Comparison of ENCODE assay signal across 8 cellular contexts in the genomic region with DNA sequence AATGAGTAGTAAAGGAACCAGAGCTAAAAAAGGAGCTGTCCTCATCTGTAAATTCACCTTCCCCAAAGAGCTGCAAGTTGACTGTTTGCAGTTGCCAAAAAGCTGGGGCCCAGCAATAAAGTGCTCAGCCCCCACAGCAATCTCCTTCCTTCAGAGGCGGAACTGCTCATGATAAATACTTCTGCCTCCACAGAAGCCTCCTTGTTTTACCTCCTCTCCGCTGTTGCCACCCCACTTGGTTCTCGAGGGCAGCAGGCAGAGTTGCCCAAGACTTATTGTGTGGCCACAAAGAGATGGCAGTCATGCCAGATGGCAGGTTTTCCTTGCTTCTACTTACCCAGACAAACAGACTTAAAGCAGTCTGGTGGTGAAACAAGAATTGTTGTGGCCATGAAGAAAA.
DNase-seq lines count a peak whose midpoint lies in the region; ATAC-seq, FAIRE-seq and TF ChIP-seq lines count a peak whose summit lies in the region.

No MANE protein-coding gene starts in this region.

- TF ChIP-seq RAD21 in K562 (CRISPR knock-in tag; conservative IDR thresholded peaks at IDR 0.05 in 1 of 2, IDR thresholded peaks at IDR 0.05 in 1 of 2) = no peak

- no peaks in the 10 kb centered on the region for H3K36me3 ChIP-seq in K562 (ENCODE audit: control insufficient read depth, insufficient read depth, low read length)

- H3K27ac Mint-ChIP-seq in nephron = peak overlapping the region; percentile 83 to 98 (median 91)

- H3K4me3 ChIP-seq in K562 = 0 out of 2 replicates have a peak overlapping the region, but pooled peaks have one; percentile 24

- H3K27me3 Mint-ChIP-seq in nephron (ENCODE audit: low read depth) = no peaks in the 10 kb centered on the region

- H3K27ac ChIP-seq in K562 (ENCODE audit: extremely low read depth, low read depth, low read length) = peak overlapping the region; percentile 74; the same call in 2 of the 3 replicates

- POLR2A ChIA-PET in K562 (lab: Yijun Ruan, JAX) = no interaction called here

- CTCF ChIA-PET in K562 (lab: Yijun Ruan, JAX; ENCODE audit: low intra/inter-chr PET ratio) = no interaction called here

- H3K9ac ChIP-seq in K562 (ENCODE audit: insufficient read depth in 1 of 2, low read depth in 2 of 2, low read length in 2 of 2) = peak overlapping the region; percentile 53 to 75; a peak in 3 of 4 replicates

- peak; percentile 63 for FAIRE-seq in K562 (lab: Jason Lieb, UNC)

- 8% methylated on average over 3 of the region's 3 CpGs for WGBS in K562 (ENCODE audit: insufficient coverage, low coverage, missing lambda C conversion rate)

- in situ Hi-C loops in G401 (cut with HindIII; ENCODE audit: low sequenced_read_pairs) (no loop called here), K562 (cut with MboI) (no loop called here)

- peak overlapping the region; percentile 81 for H2AFZ ChIP-seq in K562 (ENCODE audit: low read depth, low read length)

- BruUV-seq in K562 (replicated peaks; lab: Mats Ljungman, UMichigan) = TSS peak; percentile 54

- no peaks in the 10 kb centered on the region for H3K9me3 Mint-ChIP-seq in nephron

- peak overlapping the region in 2 of 3 experiments; percentile 2 to 59 for H3K4me3 Mint-ChIP-seq in nephron

- H3K9me3 ChIP-seq in K562 (replicated peaks; ENCODE audit: control insufficient read depth, insufficient read depth, low read depth, low read length) = no peaks in the 10 kb centered on the region

- H3K79me2 ChIP-seq in K562 (ENCODE audit: control insufficient read depth, insufficient read depth, low read length) = peaks cover 4% of the 10 kb centered on the region; the same call in 1 of the 3 replicates

- ATAC-seq in K562 (peak; percentile 66), left lobe of liver (no peak), GM21526 (IDR thresholded peaks at IDR 0.05; ENCODE audit: low FRiP score, unreplicated experiment) (no peak)

- intact Hi-C loops in K562 (cut with micrococcal nuclease) = no loop called here

- peak; percentile 23; the same call in 1 of the 2 replicates for TF ChIP-seq EP300 in K562 (IDR thresholded peaks at IDR 0.05; ENCODE audit: low read length)

- TF ChIP-seq POLR2A in K562 (conservative IDR thresholded peaks at IDR 0.05) = no peak

- peak overlapping the region; percentile 75 for H3K4me2 ChIP-seq in K562 (ENCODE audit: insufficient read depth, low read length)

- TF ChIP-seq CTCF in K562 (IDR thresholded peaks at IDR 0.05 in 2 of 3, conservative IDR thresholded peaks at IDR 0.05 in 1 of 3; ENCODE audit: insufficient read depth in 2 of 3, low read depth in 1 of 3, low read length in 3 of 3) = no peak
- no peak for TF ChIP-seq CTCF in nephron (IDR thresholded peaks at IDR 0.05; ENCODE audit: unreplicated experiment in 3 of 3)

- no peaks in the 10 kb centered on the region for H3K27me3 ChIP-seq in K562 (ENCODE audit: control insufficient read depth in 2 of 2, insufficient read depth in 2 of 2, low read length in 2 of 2)

- H3K36me3 Mint-ChIP-seq in nephron (ENCODE audit: low read depth) = no peaks in the 10 kb centered on the region

- H3K4me1 ChIP-seq in K562 (replicated peaks in 1 of 2; ENCODE audit: control insufficient read depth in 2 of 2, insufficient read depth in 2 of 2, low read length in 2 of 2) = peaks cover 4 to 28% of the 10 kb centered on the region in 2 experiments; a peak in 4 of 5 replicates

- no peaks in the 10 kb centered on the region for H3K9me1 ChIP-seq in K562 (ENCODE audit: control insufficient read depth, insufficient read depth, low read length)

- H3K4me1 Mint-ChIP-seq in nephron = peaks cover 58% of the 10 kb centered on the region

- DNase-seq in G401 (ENCODE audit: low spot score) (peak; percentile 26), NCI-H69 (lab: John Stamatoyannopoulos, UW) (peak; percentile 41), K562 (ENCODE audit: extremely low read depth in 1 of 4, low spot score in 3 of 4) (peak in 3 of 4 experiments; percentile 10 to 59 (median 29)), HuH-7 (ENCODE audit: low spot score) (no peak), left lobe of liver (ENCODE audit: low spot score) (no peak), NCI-H2029 treated with DMSO at 0.1 percent for 48 hours (lab: John Stamatoyannopoulos, UW) (no peak)

- H4K20me1 ChIP-seq in K562 (replicated peaks; ENCODE audit: control insufficient read depth, insufficient read depth, low read length) = no peaks in the 10 kb centered on the region

TF ChIP-seq in K562, 482 proteins besides CTCF, POLR2A, EP300 and RAD21 (continues in another document):
- TF ChIP-seq, protein P1, sequence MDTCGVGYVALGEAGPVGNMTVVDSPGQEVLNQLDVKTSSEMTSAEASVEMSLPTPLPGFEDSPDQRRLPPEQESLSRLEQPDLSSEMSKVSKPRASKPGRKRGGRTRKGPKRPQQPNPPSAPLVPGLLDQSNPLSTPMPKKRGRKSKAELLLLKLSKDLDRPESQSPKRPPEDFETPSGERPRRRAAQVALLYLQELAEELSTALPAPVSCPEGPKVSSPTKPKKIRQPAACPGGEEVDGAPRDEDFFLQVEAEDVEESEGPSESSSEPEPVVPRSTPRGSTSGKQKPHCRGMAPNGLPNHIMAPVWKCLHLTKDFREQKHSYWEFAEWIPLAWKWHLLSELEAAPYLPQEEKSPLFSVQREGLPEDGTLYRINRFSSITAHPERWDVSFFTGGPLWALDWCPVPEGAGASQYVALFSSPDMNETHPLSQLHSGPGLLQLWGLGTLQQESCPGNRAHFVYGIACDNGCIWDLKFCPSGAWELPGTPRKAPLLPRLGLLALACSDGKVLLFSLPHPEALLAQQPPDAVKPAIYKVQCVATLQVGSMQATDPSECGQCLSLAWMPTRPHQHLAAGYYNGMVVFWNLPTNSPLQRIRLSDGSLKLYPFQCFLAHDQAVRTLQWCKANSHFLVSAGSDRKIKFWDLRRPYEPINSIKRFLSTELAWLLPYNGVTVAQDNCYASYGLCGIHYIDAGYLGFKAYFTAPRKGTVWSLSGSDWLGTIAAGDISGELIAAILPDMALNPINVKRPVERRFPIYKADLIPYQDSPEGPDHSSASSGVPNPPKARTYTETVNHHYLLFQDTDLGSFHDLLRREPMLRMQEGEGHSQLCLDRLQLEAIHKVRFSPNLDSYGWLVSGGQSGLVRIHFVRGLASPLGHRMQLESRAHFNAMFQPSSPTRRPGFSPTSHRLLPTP (IDR thresholded peaks at IDR 0.05; ENCODE audit: borderline replicate concordance, extremely low read depth, insufficient read length) = no peak
- TF ChIP-seq, protein P2, sequence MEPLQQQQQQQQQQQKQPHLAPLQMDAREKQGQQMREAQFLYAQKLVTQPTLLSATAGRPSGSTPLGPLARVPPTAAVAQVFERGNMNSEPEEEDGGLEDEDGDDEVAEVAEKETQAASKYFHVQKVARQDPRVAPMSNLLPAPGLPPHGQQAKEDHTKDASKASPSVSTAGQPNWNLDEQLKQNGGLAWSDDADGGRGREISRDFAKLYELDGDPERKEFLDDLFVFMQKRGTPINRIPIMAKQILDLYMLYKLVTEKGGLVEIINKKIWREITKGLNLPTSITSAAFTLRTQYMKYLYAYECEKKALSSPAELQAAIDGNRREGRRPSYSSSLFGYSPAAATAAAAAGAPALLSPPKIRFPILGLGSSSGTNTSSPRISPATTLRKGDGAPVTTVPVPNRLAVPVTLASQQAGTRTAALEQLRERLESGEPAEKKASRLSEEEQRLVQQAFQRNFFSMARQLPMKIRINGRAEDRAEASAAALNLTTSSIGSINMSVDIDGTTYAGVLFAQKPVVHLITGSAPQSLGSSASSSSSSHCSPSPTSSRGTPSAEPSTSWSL (CRISPR knock-in tag; IDR thresholded peaks at IDR 0.05; ENCODE audit: borderline replicate concordance) = no peak
- TF ChIP-seq DPF2 (IDR thresholded peaks at IDR 0.05) (0 out of 2 replicates have a peak, but pooled peaks have one; percentile 18), SRSF1 (IDR thresholded peaks at IDR 0.05; ENCODE audit: low read depth, low read length) (no peak), NFIX (CRISPR knock-in tag; IDR thresholded peaks at IDR 0.05; ENCODE audit: low read depth) (no peak), CHD1 (IDR thresholded peaks at IDR 0.05; ENCODE audit: low read length) (no peak), MEF2A (IDR thresholded peaks at IDR 0.05; ENCODE audit: control insufficient read depth, low read depth, low read length) (0 out of 2 replicates have a peak, but pooled peaks have one; percentile 16), HDAC6 (IDR thresholded peaks at IDR 0.05; ENCODE audit: low read depth, low read length) (no peak), RB1 (IDR thresholded peaks at IDR 0.05; ENCODE audit: low read depth) (no peak), SAP30 (IDR thresholded peaks at IDR 0.05; ENCODE audit: borderline replicate concordance, insufficient read depth, low read depth, low read length, poor library complexity, severe bottlenecking) (no peak)
- TF ChIP-seq, protein P3, sequence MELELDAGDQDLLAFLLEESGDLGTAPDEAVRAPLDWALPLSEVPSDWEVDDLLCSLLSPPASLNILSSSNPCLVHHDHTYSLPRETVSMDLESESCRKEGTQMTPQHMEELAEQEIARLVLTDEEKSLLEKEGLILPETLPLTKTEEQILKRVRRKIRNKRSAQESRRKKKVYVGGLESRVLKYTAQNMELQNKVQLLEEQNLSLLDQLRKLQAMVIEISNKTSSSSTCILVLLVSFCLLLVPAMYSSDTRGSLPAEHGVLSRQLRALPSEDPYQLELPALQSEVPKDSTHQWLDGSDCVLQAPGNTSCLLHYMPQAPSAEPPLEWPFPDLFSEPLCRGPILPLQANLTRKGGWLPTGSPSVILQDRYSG (tag; conservative IDR thresholded peaks at IDR 0.05; ENCODE audit: low read depth) = no peak
- TF ChIP-seq, protein P4, sequence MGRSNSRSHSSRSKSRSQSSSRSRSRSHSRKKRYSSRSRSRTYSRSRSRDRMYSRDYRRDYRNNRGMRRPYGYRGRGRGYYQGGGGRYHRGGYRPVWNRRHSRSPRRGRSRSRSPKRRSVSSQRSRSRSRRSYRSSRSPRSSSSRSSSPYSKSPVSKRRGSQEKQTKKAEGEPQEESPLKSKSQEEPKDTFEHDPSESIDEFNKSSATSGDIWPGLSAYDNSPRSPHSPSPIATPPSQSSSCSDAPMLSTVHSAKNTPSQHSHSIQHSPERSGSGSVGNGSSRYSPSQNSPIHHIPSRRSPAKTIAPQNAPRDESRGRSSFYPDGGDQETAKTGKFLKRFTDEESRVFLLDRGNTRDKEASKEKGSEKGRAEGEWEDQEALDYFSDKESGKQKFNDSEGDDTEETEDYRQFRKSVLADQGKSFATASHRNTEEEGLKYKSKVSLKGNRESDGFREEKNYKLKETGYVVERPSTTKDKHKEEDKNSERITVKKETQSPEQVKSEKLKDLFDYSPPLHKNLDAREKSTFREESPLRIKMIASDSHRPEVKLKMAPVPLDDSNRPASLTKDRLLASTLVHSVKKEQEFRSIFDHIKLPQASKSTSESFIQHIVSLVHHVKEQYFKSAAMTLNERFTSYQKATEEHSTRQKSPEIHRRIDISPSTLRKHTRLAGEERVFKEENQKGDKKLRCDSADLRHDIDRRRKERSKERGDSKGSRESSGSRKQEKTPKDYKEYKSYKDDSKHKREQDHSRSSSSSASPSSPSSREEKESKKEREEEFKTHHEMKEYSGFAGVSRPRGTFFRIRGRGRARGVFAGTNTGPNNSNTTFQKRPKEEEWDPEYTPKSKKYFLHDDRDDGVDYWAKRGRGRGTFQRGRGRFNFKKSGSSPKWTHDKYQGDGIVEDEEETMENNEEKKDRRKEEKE (IDR thresholded peaks at IDR 0.05; ENCODE audit: borderline replicate concordance in 1 of 2, control insufficient read depth in 1 of 2, low read depth in 2 of 2, low read length in 1 of 2) = no peak

Comparison
In these comparisons a context has a peak if more than half of its experiments do, and no peak if none do; other contexts are left out.
1. DNase-seq: peak in G401 (single experiment), NCI-H69 (single experiment) and K562 (3 of 4); none in HuH-7 (single experiment), left lobe of liver (single experiment) and NCI-H2029 treated with DMSO at 0.1 percent for 48 hours (single experiment).